ENCODE assay signal across 10 cellular contexts in genomic region chr2:204108874-204109295, GRCh38.
DNase-seq lines count a peak whose midpoint lies in the region; TF ChIP-seq lines count a peak whose summit lies in the region.
"Had no signal": no experiment of that assay in that cellular context is flagged by ENCODE, and none has a peak within 500 bp of the region (broad histone marks: within the 10 kb centered on the region; RNA-seq: fewer than 3 reads in every experiment).

No MANE protein-coding gene starts in this region.

- H3K4me1 ChIP-seq in endodermal cell (ENCODE audit: control insufficient read depth, insufficient read depth, low read length) = no peaks in the 10 kb centered on the region

- 89 to 90% methylated on average over 9 of the region's 9 CpGs for WGBS in endodermal cell (ENCODE audit: insufficient coverage in 1 of 2, insufficient read length in 1 of 2), 2 experiments

- H3K4me3 ChIP-seq in endodermal cell (ENCODE audit: low read length) = no peak overlapping the region

- H3K4me3 Mint-ChIP-seq in T-helper 2 cell treated with Interferon-gamma antibody and Interleukin-4, amounts not matched to agents 5 μg/mL and 100 μg/mL, for 36 hours = peak overlapping the region; percentile 72
- H3K4me3 Mint-ChIP-seq in endodermal cell = no peak overlapping the region

- H3K27me3 ChIP-seq in endodermal cell (ENCODE audit: control insufficient read depth, insufficient read depth, low read length, poor library complexity, severe bottlenecking) = no peaks in the 10 kb centered on the region

- no peaks in the 10 kb centered on the region for H3K9me3 ChIP-seq in endodermal cell (ENCODE audit: control insufficient read depth, low read length)

- no peaks in the 10 kb centered on the region for H3K36me3 ChIP-seq in endodermal cell (ENCODE audit: control insufficient read depth, insufficient read depth, low read length)

- no peaks in the 10 kb centered on the region for H3K9me3 Mint-ChIP-seq in T-helper 2 cell treated with Interferon-gamma antibody and Interleukin-4, amounts not matched to agents 5 μg/mL and 100 μg/mL, for 36 hours
- no peaks in the 10 kb centered on the region for H3K9me3 Mint-ChIP-seq in endodermal cell

- peaks cover 1% of the 10 kb centered on the region for H3K36me3 Mint-ChIP-seq in T-helper 2 cell treated with Interferon-gamma antibody and Interleukin-4, amounts not matched to agents 5 μg/mL and 100 μg/mL, for 36 hours (ENCODE audit: low read depth)
- no peaks in the 10 kb centered on the region for H3K36me3 Mint-ChIP-seq in endodermal cell (ENCODE audit: low read depth)

- peak; percentile 47 for DNase-seq in activated CD4-positive, alpha-beta T cell treated with anti-CD3 and anti-CD28 coated beads for 48 hours
- DNase-seq in activated CD4-positive, alpha-beta T cell treated with anti-CD3 and anti-CD28 coated beads, Interleukin-2, amount 50 U/mL, for 4 hours = no peak
- DNase-seq in T-helper 2 cell treated with Interferon-gamma antibody and Interleukin-4, amounts not matched to agents 5 μg/mL and 100 μg/mL, for 36 hours (ENCODE audit: low spot score) = peak; percentile 77
- no peak for DNase-seq in endodermal cell
- peak; percentile 21 to 34 for DNase-seq in stimulated activated CD4-positive, alpha-beta T cell treated with anti-CD3 and anti-CD28 coated beads, Interleukin-2, amount 100 ng/mL, for 24 hours
- DNase-seq in NCI-H1417 (lab: John Stamatoyannopoulos, UW) = no peak
- DNase-seq in NCI-H1092 treated with DMSO at 0.1 percent for 48 hours (lab: John Stamatoyannopoulos, UW) = no peak
- no peak for DNase-seq in NCI-H146 treated with DMSO at 0.1 percent for 48 hours (lab: John Stamatoyannopoulos, UW; ENCODE audit: unreplicated experiment)
- DNase-seq: MV-4-11, SHP77 treated with DMSO at 0.1 percent for 48 hours had no signal

- H3K27ac Mint-ChIP-seq in T-helper 2 cell treated with Interferon-gamma antibody and Interleukin-4, amounts not matched to agents 5 μg/mL and 100 μg/mL, for 36 hours = peak overlapping the region; percentile 82
- H3K27ac Mint-ChIP-seq in endodermal cell = no peak overlapping the region

- peaks cover 72% of the 10 kb centered on the region for H3K4me1 Mint-ChIP-seq in T-helper 2 cell treated with Interferon-gamma antibody and Interleukin-4, amounts not matched to agents 5 μg/mL and 100 μg/mL, for 36 hours (ENCODE audit: low read depth)
- peaks cover 25% of the 10 kb centered on the region for H3K4me1 Mint-ChIP-seq in endodermal cell

- H3K27me3 Mint-ChIP-seq in T-helper 2 cell treated with Interferon-gamma antibody and Interleukin-4, amounts not matched to agents 5 μg/mL and 100 μg/mL, for 36 hours (ENCODE audit: low read depth) = no peaks in the 10 kb centered on the region
- H3K27me3 Mint-ChIP-seq in endodermal cell (ENCODE audit: insufficient read depth) = no peaks in the 10 kb centered on the region

- H3K27ac ChIP-seq in endodermal cell (ENCODE audit: low read depth, low read length) = peak overlapping the region; percentile 18

- no peak for TF ChIP-seq CTCF in endodermal cell (conservative IDR thresholded peaks at IDR 0.05)

- H3K9ac ChIP-seq in endodermal cell (ENCODE audit: extremely low read depth, low read length, poor library complexity, severe bottlenecking) = no peak overlapping the region

Comparison
In these comparisons a context has a peak if more than half of its experiments do, and no peak if none do; other contexts are left out.
1. DNase-seq: peak in activated CD4-positive, alpha-beta T cell treated with anti-CD3 and anti-CD28 coated beads for 48 hours (single experiment), T-helper 2 cell treated with Interferon-gamma antibody and Interleukin-4, amounts not matched to agents 5 μg/mL and 100 μg/mL, for 36 hours (single experiment) and stimulated activated CD4-positive, alpha-beta T cell treated with anti-CD3 and anti-CD28 coated beads, Interleukin-2, amount 100 ng/mL, for 24 hours (2 of 2); none in activated CD4-positive, alpha-beta T cell treated with anti-CD3 and anti-CD28 coated beads, Interleukin-2, amount 50 U/mL, for 4 hours (0 of 2), endodermal cell (single experiment), NCI-H1417 (0 of 3), NCI-H1092 treated with DMSO at 0.1 percent for 48 hours (single experiment) and NCI-H146 treated with DMSO at 0.1 percent for 48 hours (single experiment).